In the genomic region with DNA sequence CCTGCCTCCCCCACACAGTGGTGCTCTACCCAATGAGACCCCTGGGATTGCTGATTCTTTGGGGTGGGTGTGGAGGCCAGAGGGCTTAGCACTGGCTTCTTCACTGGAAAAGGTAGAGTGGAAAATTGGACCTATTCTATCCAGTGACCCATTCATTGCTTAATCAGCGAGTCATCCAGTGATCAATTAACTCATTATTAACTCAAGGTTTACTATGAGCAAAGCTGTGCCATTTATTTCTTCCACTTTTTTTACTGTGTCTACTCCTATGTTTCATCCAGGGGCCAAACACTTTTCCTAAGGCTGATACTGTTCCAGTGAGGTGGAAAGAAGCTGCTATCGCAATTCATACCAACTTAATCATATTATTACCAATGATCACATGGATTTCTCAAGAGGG, we compare ENCODE assay signal across 30 cellular contexts.
"Had no signal": no experiment of that assay in that cellular context is flagged by ENCODE, and none has a peak within 500 bp of the region (broad histone marks: within the 10 kb centered on the region; RNA-seq: fewer than 3 reads in every experiment).

No MANE protein-coding gene starts in this region.

- DNase-seq: activated B cell treated with CpG ODN at 0.5 μM for 24 hours; activated CD4-positive, alpha-beta T cell treated with anti-CD3 and anti-CD28 coated beads for 48 hours; activated CD4-positive, alpha-beta T cell treated with anti-CD3 and anti-CD28 coated beads, Interleukin-2, amount 50 U/mL, for 1 hour; activated CD4-positive, alpha-beta T cell treated with anti-CD3 and anti-CD28 coated beads, Interleukin-2, amount 50 U/mL, for 48 hours; activated CD8-positive, alpha-beta memory T cell treated with anti-CD3 and anti-CD28 coated beads for 24 hours; activated CD8-positive, alpha-beta T cell treated with anti-CD3 and anti-CD28 coated beads for 36 hours; activated effector memory CD4-positive, alpha-beta T cell treated with Interleukin-2 at 50 U/mL for 16 hours; activated gamma-delta T cell treated with Interleukin-2 at 50 U/mL for 16 hours; activated naive CD4-positive, alpha-beta T cell treated with Interleukin-2 at 50 U/mL for 16 hours; activated naive CD8-positive, alpha-beta T cell treated with anti-CD3 and anti-CD28 coated beads, Interleukin-2, amount 10 ng/mL, durations not matched to agents 7 days and 5 days; activated T-cell treated with anti-CD3 and anti-CD28 coated beads, Interleukin-2, amount 50 U/mL, for 4 hours; central memory CD4-positive, alpha-beta T cell; cerebellar nuclear complex; colonic mucosa; dorsolateral prefrontal cortex; effector memory CD4-positive, alpha-beta T cell; foreskin fibroblast; SW 1271; T-cell; T1000; WERI-Rb-1 had no signal

- ATAC-seq: activated CD4-positive, CD25-positive, alpha-beta regulatory T cell treated with anti-CD3 and anti-CD28 coated beads, Interleukin-2, amount 50 U/mL, for 24 hours; activated CD8-positive, alpha-beta T cell treated with anti-CD3 and anti-CD28 coated beads for 36 hours; activated naive CD4-positive, alpha-beta T cell treated with anti-CD3 and anti-CD28 coated beads, Interleukin-2, amount 50 U/mL, for 72 hours; activated T-cell treated with anti-CD3 and anti-CD28 coated beads, Interleukin-2, amount 50 U/mL, for 4 hours; activated T-helper 17 cell treated with anti-CD3 and anti-CD28 coated beads, Interleukin-2, amount 50 U/mL, for 72 hours; T-cell had no signal

- H3K27ac Mint-ChIP-seq: activated B cell treated with CpG ODN at 0.5 μM for 24 hours; activated CD8-positive, alpha-beta T cell treated with anti-CD3 and anti-CD28 coated beads for 36 hours; activated naive CD4-positive, alpha-beta T cell treated with anti-CD3 and anti-CD28 coated beads, Interleukin-2, amount 50 U/mL, for 72 hours; activated naive CD8-positive, alpha-beta T cell treated with anti-CD3 and anti-CD28 coated beads, Interleukin-2, amount 10 ng/mL, durations not matched to agents 7 days and 5 days; activated T-helper 17 cell treated with anti-CD3 and anti-CD28 coated beads, Interleukin-2, amount 50 U/mL, for 72 hours; brain; dendritic cell treated with granulocyte-macrophage colony-stimulating factor and Interleukin-4, amounts not matched to agents 40 ng/mL and 50 ng/mL, for 4 days; T-cell; T-helper 1 cell treated with Interleukin-12 subunit alpha and Interleukin-12 subunit beta and Interleukin-4 antibody, amounts not matched to agents 30 μg/mL and 1 μg/mL, for 36 hours had no signal

- H3K9me3 Mint-ChIP-seq: activated CD8-positive, alpha-beta T cell treated with anti-CD3 and anti-CD28 coated beads for 36 hours; activated naive CD8-positive, alpha-beta T cell treated with anti-CD3 and anti-CD28 coated beads, Interleukin-2, amount 10 ng/mL, durations not matched to agents 7 days and 5 days; activated T-cell treated with anti-CD3 and anti-CD28 coated beads, Interleukin-2, amount 50 U/mL, for 4 hours; activated T-helper 17 cell treated with anti-CD3 and anti-CD28 coated beads, Interleukin-2, amount 50 U/mL, for 72 hours; T-cell; T-helper 1 cell treated with Interleukin-12 subunit alpha and Interleukin-12 subunit beta and Interleukin-4 antibody, amounts not matched to agents 30 μg/mL and 1 μg/mL, for 36 hours had no signal

- H3K27me3 Mint-ChIP-seq: activated B cell treated with CpG ODN at 0.5 μM for 24 hours; activated CD8-positive, alpha-beta T cell treated with anti-CD3 and anti-CD28 coated beads for 36 hours; activated naive CD8-positive, alpha-beta T cell treated with anti-CD3 and anti-CD28 coated beads, Interleukin-2, amount 10 ng/mL, durations not matched to agents 7 days and 5 days; dendritic cell treated with granulocyte-macrophage colony-stimulating factor and Interleukin-4, amounts not matched to agents 40 ng/mL and 50 ng/mL, for 4 days had no signal

- H3K4me3 ChIP-seq: ascending aorta, breast epithelium, cardiac muscle cell, colonic mucosa, dorsolateral prefrontal cortex had no signal

- H3K4me1 ChIP-seq: ascending aorta, breast epithelium, colonic mucosa had no signal

- H3K27ac ChIP-seq: ascending aorta, breast epithelium, cardiac muscle cell, colonic mucosa, dorsolateral prefrontal cortex, WERI-Rb-1 had no signal

- H3K36me3 Mint-ChIP-seq: activated naive CD4-positive, alpha-beta T cell treated with anti-CD3 and anti-CD28 coated beads, Interleukin-2, amount 50 U/mL, for 72 hours; activated naive CD8-positive, alpha-beta T cell treated with anti-CD3 and anti-CD28 coated beads, Interleukin-2, amount 10 ng/mL, durations not matched to agents 7 days and 5 days; brain; T-cell had no signal

- H3K4me1 Mint-ChIP-seq: activated B cell treated with CpG ODN at 0.5 μM for 24 hours; activated naive CD8-positive, alpha-beta T cell treated with anti-CD3 and anti-CD28 coated beads, Interleukin-2, amount 10 ng/mL, durations not matched to agents 7 days and 5 days; activated T-helper 17 cell treated with anti-CD3 and anti-CD28 coated beads, Interleukin-2, amount 50 U/mL, for 72 hours; T-cell had no signal

- H3K9me3 ChIP-seq: ascending aorta, breast epithelium, colonic mucosa had no signal

- H3K36me3 ChIP-seq: ascending aorta, breast epithelium, cardiac muscle cell, colonic mucosa, WERI-Rb-1 had no signal

- H3K27me3 ChIP-seq: ascending aorta, breast epithelium, cardiac muscle cell, colonic mucosa, dorsolateral prefrontal cortex had no signal

- H3K4me3 Mint-ChIP-seq: activated B cell treated with CpG ODN at 0.5 μM for 24 hours; activated CD8-positive, alpha-beta T cell treated with anti-CD3 and anti-CD28 coated beads for 36 hours; activated naive CD8-positive, alpha-beta T cell treated with anti-CD3 and anti-CD28 coated beads, Interleukin-2, amount 10 ng/mL, durations not matched to agents 7 days and 5 days; activated T-cell treated with anti-CD3 and anti-CD28 coated beads, Interleukin-2, amount 50 U/mL, for 4 hours; activated T-helper 17 cell treated with anti-CD3 and anti-CD28 coated beads, Interleukin-2, amount 50 U/mL, for 72 hours; brain; dendritic cell treated with granulocyte-macrophage colony-stimulating factor and Interleukin-4, amounts not matched to agents 40 ng/mL and 50 ng/mL, for 4 days; T-cell; T-helper 1 cell treated with Interleukin-12 subunit alpha and Interleukin-12 subunit beta and Interleukin-4 antibody, amounts not matched to agents 30 μg/mL and 1 μg/mL, for 36 hours had no signal
